15 cellular contexts compared by ENCODE assay signal in the genomic region with DNA sequence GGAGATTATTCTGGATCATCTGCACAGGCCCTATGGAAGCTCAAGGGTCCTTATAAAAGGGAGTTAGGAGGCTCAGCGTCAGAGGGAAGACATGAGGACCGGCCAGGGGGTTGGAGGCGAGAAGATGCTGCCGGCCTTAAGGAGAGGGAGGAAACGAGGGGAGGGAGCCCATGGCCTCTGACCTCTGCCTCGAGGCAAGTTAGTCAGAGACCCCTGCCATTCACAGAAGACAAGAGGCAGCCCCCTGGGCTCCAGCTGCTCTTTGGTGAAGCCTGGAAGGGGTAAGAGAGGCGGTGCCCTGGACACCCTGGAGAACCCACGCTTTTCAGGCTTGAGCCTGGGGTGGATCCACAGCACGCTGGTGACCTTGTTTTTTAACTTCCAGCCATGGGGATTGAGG. TPM values are rescaled to one million over a fixed set of nuclear protein-coding genes. Genes with fewer than 3 reads are reported as not detected.
DNase-seq lines count a peak whose midpoint lies in the region; TF ChIP-seq lines count a peak whose summit lies in the region.
"Had no signal": no experiment of that assay in that cellular context is flagged by ENCODE, and none has a peak within 500 bp of the region (broad histone marks: within the 10 kb centered on the region; RNA-seq: fewer than 3 reads in every experiment).

No MANE protein-coding gene starts in this region.

- H3K9me3 Mint-ChIP-seq in neural crest cell: peaks cover 4% of the 10 kb centered on the region

- H3K4me3 ChIP-seq in BLaER1 treated with 17β-estradiol and CSF1 and Interleukin-3, amounts not matched to agents 10 nM and 100 nM: no peak overlapping the region
- H3K4me3 ChIP-seq in HUES6 (ENCODE audit: low read depth, low read length) (no peak overlapping the region), ectodermal cell (ENCODE audit: insufficient read depth, low read depth, low read length) (no peak overlapping the region)
- H3K4me3 ChIP-seq: K562, PC-9 had no signal

- TF ChIP-seq CTCF in neural crest cell (conservative IDR thresholded peaks at IDR 0.05): no peak

- H3K27me3 ChIP-seq in BLaER1 treated with 17β-estradiol and CSF1 and Interleukin-3, amounts not matched to agents 10 nM and 100 nM: no peaks in the 10 kb centered on the region
- H3K27me3 ChIP-seq in HUES6 (ENCODE audit: control insufficient read depth, insufficient read depth, low read length) (no peaks in the 10 kb centered on the region), ectodermal cell (ENCODE audit: control insufficient read depth, insufficient read depth, low read length, poor library complexity, severe bottlenecking) (peaks cover 25% of the 10 kb centered on the region)

- peak overlapping the region; percentile 50 for H3K4me3 Mint-ChIP-seq in neural crest cell
- H3K4me3 Mint-ChIP-seq: H9 had no signal

- WGBS in ectodermal cell, 2 experiments: 8 to 11% methylated on average over 9 of the region's 9 CpGs

- peaks cover 18 to 46% (median 26%) of the 10 kb centered on the region in 11 experiments for H3K9me3 ChIP-seq in BLaER1 treated with 17β-estradiol and CSF1 and Interleukin-3, amounts not matched to agents 10 nM and 100 nM (replicated peaks in 1 of 11)
- H3K9me3 ChIP-seq in HUES6 (ENCODE audit: control insufficient read depth, insufficient read depth, low read depth, low read length) (peaks cover 44% of the 10 kb centered on the region), ectodermal cell (ENCODE audit: control insufficient read depth, low read length) (peaks cover 2% of the 10 kb centered on the region)

- peak overlapping the region in 5 of 11 experiments; percentile 4 to 53 (median 5); a peak in 4 of 22 replicates for H3K27ac ChIP-seq in BLaER1 treated with 17β-estradiol and CSF1 and Interleukin-3, amounts not matched to agents 10 nM and 100 nM
- H3K27ac ChIP-seq in HUES6 (ENCODE audit: low read depth, low read length) (peak overlapping the region; percentile 43; the same call in 1 of the 2 replicates), ectodermal cell (ENCODE audit: insufficient read depth, low read depth, low read length, poor library complexity, severe bottlenecking) (peak overlapping the region; percentile 63), substantia nigra (ENCODE audit: low read depth, low read length, poor library complexity, severe bottlenecking) (no peak overlapping the region)
- H3K27ac ChIP-seq: PC-9 had no signal

- H3K4me1 ChIP-seq in BLaER1 treated with 17β-estradiol and CSF1 and Interleukin-3, amounts not matched to agents 10 nM and 100 nM: peaks cover 4 to 44% (median 40%) of the 10 kb centered on the region in 10 experiments; a peak in 18 of 20 replicates
- H3K4me1 ChIP-seq in HUES6 (ENCODE audit: control insufficient read depth, insufficient read depth, low read length) (peaks cover 21% of the 10 kb centered on the region), ectodermal cell (ENCODE audit: control insufficient read depth, insufficient read depth, low read length) (peaks cover 13% of the 10 kb centered on the region)

- peak overlapping the region in 10 of 11 experiments; percentile 24 to 75 (median 55); a peak in 17 of 22 replicates for H3K4me2 ChIP-seq in BLaER1 treated with 17β-estradiol and CSF1 and Interleukin-3, amounts not matched to agents 10 nM and 100 nM
- H3K4me2 ChIP-seq: PC-9 had no signal

- H3K9ac ChIP-seq in BLaER1 treated with 17β-estradiol and CSF1 and Interleukin-3, amounts not matched to agents 10 nM and 100 nM: peak overlapping the region in 1 of 11 experiments; percentile 17; a peak in 1 of 22 replicates
- H3K9ac ChIP-seq in HUES6 (ENCODE audit: low read length): peak overlapping the region; percentile 32

- H3K27ac Mint-ChIP-seq in neural crest cell (ENCODE audit: unreplicated experiment): peak overlapping the region; percentile 88

- peak; percentile 31 for DNase-seq in neural crest cell (ENCODE audit: low read depth, low spot score)
- DNase-seq in NCI-H2196 (lab: John Stamatoyannopoulos, UW; ENCODE audit: unreplicated experiment): no peak
- no peak for DNase-seq in HuH-7 (ENCODE audit: low spot score)
- no peak for DNase-seq in NAMALWA (ENCODE audit: low spot score)
- DNase-seq in substantia nigra (lab: John Stamatoyannopoulos, UW): no peak
- DNase-seq: EL, NCI-H1048, NCI-H146, PC-9 had no signal

- no peaks in the 10 kb centered on the region for H3K27me3 Mint-ChIP-seq in neural crest cell (ENCODE audit: low read depth)

- peaks cover 33% of the 10 kb centered on the region for H3K4me1 Mint-ChIP-seq in neural crest cell

- H3K36me3 Mint-ChIP-seq in neural crest cell (ENCODE audit: low read depth): peaks cover 5% of the 10 kb centered on the region

- H4K20me1 ChIP-seq in BLaER1 treated with 17β-estradiol and CSF1 and Interleukin-3, amounts not matched to agents 10 nM and 100 nM: no peaks in the 10 kb centered on the region

- H3K36me3 ChIP-seq in BLaER1 treated with 17β-estradiol and CSF1 and Interleukin-3, amounts not matched to agents 10 nM and 100 nM: no peaks in the 10 kb centered on the region
- H3K36me3 ChIP-seq in HUES6 (ENCODE audit: control insufficient read depth, insufficient read depth, low read length) (no peaks in the 10 kb centered on the region), ectodermal cell (ENCODE audit: control insufficient read depth, insufficient read depth, low read length) (no peaks in the 10 kb centered on the region)

RNA-seq across cellular contexts. Expression of gene OLFM1, which starts 49.5 kb away (rescaled TPM):
- polyA plus RNA-seq in ectodermal cell (2013, experiment 1 of 4): 26.5 TPM
- 25.6 TPM for polyA plus RNA-seq in ectodermal cell (2013, experiment 2 of 4)
- polyA plus RNA-seq in ectodermal cell (2013, experiment 3 of 4): 23.2 TPM
- 27.2 TPM for polyA plus RNA-seq in ectodermal cell (2013, experiment 4 of 4)
- total RNA-seq in neural crest cell: 23.3 and 27.2 TPM in 2 replicates
- total RNA-seq: HT-29, K562, PC-9 had no signal
- polyA plus RNA-seq: K562 had no signal
